ENCODE assay signal across 8 cellular contexts in genomic region chr2:43218221-43218549, GRCh38. TPM values are rescaled to one million over a fixed set of nuclear protein-coding genes. Genes with fewer than 3 reads are reported as not detected.
DNase-seq lines count a peak whose midpoint lies in the region; ATAC-seq and TF ChIP-seq lines count a peak whose summit lies in the region.

No MANE protein-coding gene starts in this region.

- H3K36me3 ChIP-seq in heart right ventricle (peaks cover 0 to 13% (median 5%) of the 10 kb centered on the region in 9 donors), colonic mucosa (no peaks in the 10 kb centered on the region), muscle layer of duodenum (ENCODE audit: control insufficient read depth in 1 of 2, insufficient read depth in 2 of 2, low read length in 2 of 2) (peaks cover 6% of the 10 kb centered on the region in 2 donors), aorta (ENCODE audit: control insufficient read depth in 1 of 2, insufficient read depth in 2 of 2, low read length in 1 of 2) (no peaks in the 10 kb centered on the region)

- H3K27ac ChIP-seq in heart right ventricle (peak overlapping the region; percentile 96 to 100 (median 99)), colonic mucosa (peak overlapping the region; percentile 97), muscle layer of duodenum (ENCODE audit: low read length) (peak overlapping the region; percentile 99), aorta (ENCODE audit: low read depth in 1 of 2, low read length in 2 of 2) (peak overlapping the region; percentile 83 to 89)

- peak overlapping the region; percentile 57 to 98 for H3K9ac ChIP-seq in colonic mucosa (ENCODE audit: low read depth in 2 of 2, low read length in 2 of 2)

- WGBS in heart right ventricle, 2 donors, result 16 to 17% methylated on average over 9 of the region's 9 CpGs
- 1 to 2% methylated on average over 9 of the region's 9 CpGs for WGBS in aorta, 2 donors

- intact Hi-C loops in heart right ventricle (cut with DNase I) (loop anchor here in 5 of 10 donors (2.0 to 10.0 kb wide), 5 partner anchors 41 to 63 kb away; no protein-coding TSS in a partner anchor), Right ventricle myocardium inferior (cut with DNase I) (loop anchor here (2.0 to 5.0 kb wide), 3 partner anchors 41 to 87 kb away; no protein-coding TSS in a partner anchor), colonic mucosa (cut with DNase I) (no loop called here), aorta (cut with DNase I) (loop anchor here (2.0 to 10.0 kb wide), 6 partner anchors 41 to 143 kb away; no protein-coding TSS in a partner anchor)

- H3K4me3 ChIP-seq in heart right ventricle (peak overlapping the region in 8 of 10 donors; percentile 5 to 96 (median 88)), colonic mucosa (peak overlapping the region; percentile 4), muscle layer of duodenum (ENCODE audit: low read depth in 1 of 2, low read length in 2 of 2) (peak overlapping the region in 1 of 2 donors; percentile 96), aorta (ENCODE audit: low read length in 2 of 2) (no peak overlapping the region)

- no peak for DNase-seq in heart right ventricle
- no peak for DNase-seq in Right ventricle myocardium inferior (ENCODE audit: missing footprints)
- DNase-seq in colonic mucosa, result no peak
- DNase-seq in aorta, result no peak
- no peak for DNase-seq in stimulated activated CD8-positive, alpha-beta memory T cell treated with anti-CD3 and anti-CD28 coated beads, Interleukin-4, amount 100 ng/mL, for 48 hours
- DNase-seq in HK-2 (ENCODE audit: unreplicated experiment), result no peak

- ATAC-seq in heart right ventricle (no peak), Right ventricle myocardium inferior (no peak), aorta (ENCODE audit: low FRiP score) (no peak), HG03045 (IDR thresholded peaks at IDR 0.05; ENCODE audit: unreplicated experiment) (no peak)

- H3K9me3 ChIP-seq in heart right ventricle, result no peaks in the 10 kb centered on the region
- H3K9me3 ChIP-seq in colonic mucosa, result no peaks in the 10 kb centered on the region
- H3K9me3 ChIP-seq in muscle layer of duodenum (ENCODE audit: control insufficient read depth in 1 of 2, low read length in 2 of 2), result no peaks in the 10 kb centered on the region
- H3K9me3 ChIP-seq in aorta (ENCODE audit: control insufficient read depth, low read length), result no peaks in the 10 kb centered on the region

- H3K27me3 ChIP-seq in heart right ventricle, result no peaks in the 10 kb centered on the region
- H3K27me3 ChIP-seq in colonic mucosa, result no peaks in the 10 kb centered on the region
- no peaks in the 10 kb centered on the region for H3K27me3 ChIP-seq in muscle layer of duodenum (ENCODE audit: low read depth, low read length)
- H3K27me3 ChIP-seq in aorta (ENCODE audit: control insufficient read depth in 1 of 2, insufficient read depth in 2 of 2, low read length in 1 of 2), result no peaks in the 10 kb centered on the region

- peaks cover 14 to 79% (median 68%) of the 10 kb centered on the region in 9 donors for H3K4me1 ChIP-seq in heart right ventricle
- peaks cover 12% of the 10 kb centered on the region for H3K4me1 ChIP-seq in colonic mucosa
- H3K4me1 ChIP-seq in muscle layer of duodenum (ENCODE audit: control insufficient read depth in 1 of 2, insufficient read depth in 2 of 2, low read length in 2 of 2), result peaks cover 13 to 33% of the 10 kb centered on the region in 2 donors
- H3K4me1 ChIP-seq in aorta (ENCODE audit: control insufficient read depth in 1 of 2, insufficient read depth in 2 of 2, low read length in 2 of 2), result no peaks in the 10 kb centered on the region

- TF ChIP-seq CTCF in heart right ventricle (IDR thresholded peaks at IDR 0.05) (peak in 2 of 9 donors; percentile 15 to 22), colonic mucosa (IDR thresholded peaks at IDR 0.05) (no peak)

RNA-seq across cellular contexts. Expression of gene ZFP36L2, which starts 8.2 kb away (rescaled TPM):
- 10 to 100 TPM; 34.4 to 69.6 (median 42.3) TPM for total RNA-seq in heart right ventricle
- polyA plus RNA-seq in heart right ventricle, result 10 to 100 TPM; 26.8 to 53.2 TPM
- 51.1 TPM for total RNA-seq in Right ventricle myocardium inferior
- 100 to 1,000 TPM; 166 to 205 TPM for total RNA-seq in colonic mucosa
- total RNA-seq in aorta, result 100 to 1,000 TPM; 180 to 231 TPM
- 100 to 1,000 TPM in 1 of 2 donors, 10 to 100 TPM in 1; 71.9 to 118 TPM for polyA plus RNA-seq in aorta

Comparison
In these comparisons a context has a peak if more than half of its experiments do, and no peak if none do; other contexts are left out.
1. H3K4me3 ChIP-seq: peak in heart right ventricle (8 of 10) and colonic mucosa (single experiment); none in aorta (0 of 2).
2. Peak in every context shown above with its lines, with median percentiles within 50 percentile points of each other: H3K27ac ChIP-seq.